23 cellular contexts compared by ENCODE assay signal in the genomic region with DNA sequence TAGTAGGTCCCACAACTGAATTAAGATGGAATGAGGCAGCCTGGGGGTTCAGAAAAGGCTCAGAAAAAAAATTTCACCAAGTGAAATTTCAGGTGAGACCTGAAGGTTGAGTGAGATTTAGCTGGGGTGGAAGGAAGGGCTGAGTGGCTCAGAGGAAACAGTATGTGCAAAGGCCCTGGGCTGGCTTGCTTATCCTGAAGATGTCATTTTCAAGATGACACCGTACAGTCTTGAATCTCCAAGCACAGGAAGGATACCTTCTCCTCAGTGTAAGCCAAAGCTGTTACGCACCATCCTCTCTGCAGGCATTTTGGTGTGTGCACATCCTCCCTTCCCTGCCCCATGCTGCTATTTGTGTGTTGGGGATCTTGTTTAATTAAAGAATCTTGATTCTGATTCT. TPM values are rescaled to one million over a fixed set of nuclear protein-coding genes. Genes with fewer than 3 reads are reported as not detected.
A peak's percentile ranks its signal among the peaks of the same experiment; 100 is the strongest.
DNase-seq lines count a peak whose midpoint lies in the region; ATAC-seq, FAIRE-seq and TF ChIP-seq lines count a peak whose summit lies in the region.
"Had no signal": no experiment of that assay in that cellular context is flagged by ENCODE, and none has a peak within 500 bp of the region (broad histone marks: within the 10 kb centered on the region; RNA-seq: fewer than 3 reads in every experiment).

No MANE protein-coding gene starts in this region.

- no peaks in the 10 kb centered on the region for H4K20me1 ChIP-seq in endothelial cell of umbilical vein (replicated peaks; ENCODE audit: control insufficient read depth, extremely low read depth, insufficient read depth, low read length)

- no peaks in the 10 kb centered on the region for H3K4me1 ChIP-seq in HEK293 (ENCODE audit: control insufficient read depth, insufficient read depth, low read length)
- no peaks in the 10 kb centered on the region for H3K4me1 ChIP-seq in endothelial cell of umbilical vein (ENCODE audit: control insufficient read depth, extremely low read depth, insufficient read depth, low read length)
- H3K4me1 ChIP-seq: A549, BE2C, HAP-1 had no signal

- POLR2A ChIA-PET in HEK293 (lab: Yijun Ruan, JAX) (no interaction called here), endothelial cell of umbilical vein (lab: Charles Lee) (no interaction called here)

- no peaks in the 10 kb centered on the region for H3K79me2 ChIP-seq in endothelial cell of umbilical vein (ENCODE audit: control insufficient read depth, insufficient read depth, low read length)

- no peaks in the 10 kb centered on the region for H3K27me3 Mint-ChIP-seq in activated T-helper 17 cell treated with anti-CD3 and anti-CD28 coated beads, Interleukin-2, amount 50 U/mL, for 72 hours
- H3K27me3 Mint-ChIP-seq in stimulated activated naive CD8-positive, alpha-beta T cell treated with anti-CD3 and anti-CD28 coated beads, Interleukin-15, amount 100 ng/mL, for 72 hours: no peaks in the 10 kb centered on the region
- H3K27me3 Mint-ChIP-seq: CD4-positive, alpha-beta memory T cell had no signal

- H2AFZ ChIP-seq in endothelial cell of umbilical vein (ENCODE audit: low read depth, low read length): no peak overlapping the region

- no peak overlapping the region for H3K4me3 Mint-ChIP-seq in activated T-helper 17 cell treated with anti-CD3 and anti-CD28 coated beads, Interleukin-2, amount 50 U/mL, for 72 hours
- no peak overlapping the region for H3K4me3 Mint-ChIP-seq in stimulated activated naive CD8-positive, alpha-beta T cell treated with anti-CD3 and anti-CD28 coated beads, Interleukin-15, amount 100 ng/mL, for 72 hours
- H3K4me3 Mint-ChIP-seq: CD4-positive, alpha-beta memory T cell had no signal

- FAIRE-seq in endothelial cell of umbilical vein (lab: Jason Lieb, UNC): peak; percentile 12
- FAIRE-seq: A549, G401.6, GM12892, H54 had no signal

- H3K4me2 ChIP-seq in endothelial cell of umbilical vein (ENCODE audit: insufficient read depth, low read length): no peak overlapping the region
- H3K4me2 ChIP-seq: A549 had no signal

- dilution Hi-C loops in endothelial cell of umbilical vein (cut with MboI; ENCODE audit: extremely low pct_ligation_motif_present, low sequenced_read_pairs): no loop called here

- intact Hi-C loops in endothelial cell of umbilical vein (cut with micrococcal nuclease): no loop called here

- CTCF ChIA-PET in HEK293 (lab: Yijun Ruan, JAX) (interaction anchor here (0.6 kb wide), 1 partner anchor 59 kb away, joined by 4 read pairs; no protein-coding TSS in a partner anchor), endothelial cell of umbilical vein (lab: Charles Lee) (no interaction called here)

- TF ChIP-seq POLR2A in endothelial cell of umbilical vein (IDR thresholded peaks at IDR 0.05; ENCODE audit: low read depth, low read length): no peak

- H3K9ac ChIP-seq in endothelial cell of umbilical vein (replicated peaks; ENCODE audit: extremely low read depth, insufficient read depth, low read length): no peak overlapping the region

- DNase-seq in endothelial cell of umbilical vein (ENCODE audit: low read depth, low spot score) (no peak), DMS53 treated with DMSO at 0.1 percent for 48 hours (lab: John Stamatoyannopoulos, UW; ENCODE audit: unreplicated experiment) (no peak)
- DNase-seq in stimulated activated naive CD8-positive, alpha-beta T cell treated with anti-CD3 and anti-CD28 coated beads, Interleukin-15, amount 100 ng/mL, for 72 hours: no peak
- DNase-seq: 8988T; ACHN; AML-193; BE2C; C1 segment of cervical spinal cord; Calu3; CD4-positive, alpha-beta memory T cell; COR-L47; DMS53; DND-41; GOT3 had no signal

- no TSS peak for BruUV-seq in endothelial cell of umbilical vein (replicated peaks; lab: Mats Ljungman, UMichigan)

- H3K27ac ChIP-seq in HEK293 (ENCODE audit: extremely low read depth, low read depth, low read length) (no peak overlapping the region), endothelial cell of umbilical vein (ENCODE audit: insufficient read depth, low read depth, low read length) (no peak overlapping the region)
- H3K27ac ChIP-seq: A549 had no signal

- peaks cover 0 to 2% of the 10 kb centered on the region in 2 experiments for H3K27me3 ChIP-seq in endothelial cell of umbilical vein (ENCODE audit: control insufficient read depth in 2 of 2, insufficient read depth in 2 of 2, low read length in 2 of 2)
- H3K27me3 ChIP-seq: BE2C had no signal

- no peaks in the 10 kb centered on the region for H3K9me1 ChIP-seq in endothelial cell of umbilical vein (replicated peaks; ENCODE audit: control insufficient read depth, extremely low read depth, insufficient read depth, low read length)

- no peaks in the 10 kb centered on the region for H3K4me1 Mint-ChIP-seq in activated T-helper 17 cell treated with anti-CD3 and anti-CD28 coated beads, Interleukin-2, amount 50 U/mL, for 72 hours
- peaks cover 14% of the 10 kb centered on the region for H3K4me1 Mint-ChIP-seq in stimulated activated naive CD8-positive, alpha-beta T cell treated with anti-CD3 and anti-CD28 coated beads, Interleukin-15, amount 100 ng/mL, for 72 hours

- no peaks in the 10 kb centered on the region for H3K9me3 ChIP-seq in HEK293 (ENCODE audit: control insufficient read depth, insufficient read depth, low read depth, low read length)
- no peaks in the 10 kb centered on the region for H3K9me3 ChIP-seq in endothelial cell of umbilical vein (replicated peaks; ENCODE audit: control insufficient read depth, insufficient read depth, low read length)
- H3K9me3 ChIP-seq: A549, BE2C, HAP-1 had no signal

- no peak for TF ChIP-seq CTCF in HEK293 (tag by site-specific recombination; IDR thresholded peaks at IDR 0.05)
- no peak for TF ChIP-seq CTCF in endothelial cell of umbilical vein (IDR thresholded peaks at IDR 0.05; ENCODE audit: extremely low read depth in 1 of 2, insufficient read depth in 1 of 2, low read depth in 1 of 2, low read length in 2 of 2)

- H3K4me3 ChIP-seq in HEK293 (ENCODE audit: low read depth, low read length) (no peak overlapping the region), endothelial cell of umbilical vein (replicated peaks in 1 of 3; ENCODE audit: insufficient read depth in 1 of 3, low read depth in 1 of 3, low read length in 3 of 3) (no peak overlapping the region)
- H3K4me3 ChIP-seq: A549, HAP-1 had no signal

- no peaks in the 10 kb centered on the region for H3K9me3 Mint-ChIP-seq in activated T-helper 17 cell treated with anti-CD3 and anti-CD28 coated beads, Interleukin-2, amount 50 U/mL, for 72 hours
- H3K9me3 Mint-ChIP-seq in stimulated activated naive CD8-positive, alpha-beta T cell treated with anti-CD3 and anti-CD28 coated beads, Interleukin-15, amount 100 ng/mL, for 72 hours: no peaks in the 10 kb centered on the region

- no peaks in the 10 kb centered on the region for H3K36me3 Mint-ChIP-seq in activated T-helper 17 cell treated with anti-CD3 and anti-CD28 coated beads, Interleukin-2, amount 50 U/mL, for 72 hours (ENCODE audit: low read depth)
- H3K36me3 Mint-ChIP-seq: CD4-positive, alpha-beta memory T cell had no signal

- H3K36me3 ChIP-seq in HEK293 (ENCODE audit: control insufficient read depth in 2 of 2, insufficient read depth in 1 of 2, low read length in 2 of 2): no peaks in the 10 kb centered on the region
- no peaks in the 10 kb centered on the region for H3K36me3 ChIP-seq in endothelial cell of umbilical vein (ENCODE audit: control insufficient read depth in 2 of 2, extremely low read depth in 1 of 2, insufficient read depth in 2 of 2, low read length in 2 of 2)
- H3K36me3 ChIP-seq: BE2C, HAP-1 had no signal

- H3K27ac Mint-ChIP-seq in activated T-helper 17 cell treated with anti-CD3 and anti-CD28 coated beads, Interleukin-2, amount 50 U/mL, for 72 hours: peak overlapping the region; percentile 49
- no peak overlapping the region for H3K27ac Mint-ChIP-seq in stimulated activated naive CD8-positive, alpha-beta T cell treated with anti-CD3 and anti-CD28 coated beads, Interleukin-15, amount 100 ng/mL, for 72 hours
- H3K27ac Mint-ChIP-seq: CD4-positive, alpha-beta memory T cell had no signal

- no peak for ATAC-seq in activated T-helper 17 cell treated with anti-CD3 and anti-CD28 coated beads, Interleukin-2, amount 50 U/mL, for 72 hours (replicated peaks)
- no peak for ATAC-seq in HG02973 (IDR thresholded peaks at IDR 0.05; ENCODE audit: unreplicated experiment)
- no peak for ATAC-seq in stimulated activated naive CD8-positive, alpha-beta T cell treated with anti-CD3 and anti-CD28 coated beads, Interleukin-15, amount 100 ng/mL, for 72 hours
- no peak for ATAC-seq in esophagus mucosa
- ATAC-seq: A549 had no signal

TF ChIP-seq in HEK293, 187 proteins besides CTCF, POLR2A, EP300 and RAD21:
- TF ChIP-seq ZNF623 (tag by site-specific recombination; IDR thresholded peaks at IDR 0.05): peak; percentile 68
- no peak for TF ChIP-seq YY2 (tag by site-specific recombination; IDR thresholded peaks at IDR 0.05)

TF ChIP-seq in endothelial cell of umbilical vein, 7 proteins besides CTCF, POLR2A, EP300 and RAD21 (continues in another document):
- no peak for TF ChIP-seq MYC (IDR thresholded peaks at IDR 0.05; ENCODE audit: low read depth, low read length)
- TF ChIP-seq GATA2 (IDR thresholded peaks at IDR 0.05; ENCODE audit: insufficient read depth, insufficient read length, low read depth, low read length): no peak
- TF ChIP-seq EZH2 (IDR thresholded peaks at IDR 0.05; ENCODE audit: borderline replicate concordance, low read depth, low read length, severe bottlenecking): no peak

RNA-seq across cellular contexts. Expression of gene RANBP9, which starts 43.0 kb away (rescaled TPM):
- total RNA-seq in activated T-helper 17 cell treated with anti-CD3 and anti-CD28 coated beads, Interleukin-2, amount 50 U/mL, for 72 hours: 10 to 100 TPM; 57.3 to 68.2 TPM
- total RNA-seq in endothelial cell of umbilical vein: 40.2 and 44.4 TPM in 2 replicates
- 12.8 and 15.1 TPM in 2 replicates for polyA plus RNA-seq in endothelial cell of umbilical vein
- 26.1 and 32.3 TPM in 2 replicates for polyA plus RNA-seq in endothelial cell of umbilical vein (2011; cell fraction: cytosol; rRNA removed)
- 42.9 and 45.3 TPM in 2 replicates for polyA plus RNA-seq in endothelial cell of umbilical vein (2011; cell fraction: nucleus; rRNA removed)
- polyA plus RNA-seq in endothelial cell of umbilical vein (2012): 26.9 and 36.7 TPM in 2 replicates
- polyA minus RNA-seq in endothelial cell of umbilical vein: 22.4 and 26.9 TPM in 2 replicates
- 19.4 TPM for polyA minus RNA-seq in endothelial cell of umbilical vein (2011; cell fraction: cytosol; rRNA and poly(A)+ RNA removed)
- 23.3 and 26.1 TPM in 2 replicates for polyA minus RNA-seq in endothelial cell of umbilical vein (2011; cell fraction: nucleus; rRNA and poly(A)+ RNA removed)
- 58.9 TPM for total RNA-seq in esophagus mucosa

RNA-seq across cellular contexts. Expression of gene MCUR1, which starts 59.7 kb away (rescaled TPM):
- 10 to 100 TPM; 21.1 to 40.8 TPM for total RNA-seq in activated T-helper 17 cell treated with anti-CD3 and anti-CD28 coated beads, Interleukin-2, amount 50 U/mL, for 72 hours
- total RNA-seq in endothelial cell of umbilical vein: 18.5 and 21.2 TPM in 2 replicates
- 5.0 and 6.2 TPM in 2 replicates for polyA plus RNA-seq in endothelial cell of umbilical vein
- polyA plus RNA-seq in endothelial cell of umbilical vein (2011; cell fraction: cytosol; rRNA removed): 6.0 and 6.3 TPM in 2 replicates
- 3.2 and 3.9 TPM in 2 replicates for polyA plus RNA-seq in endothelial cell of umbilical vein (2011; cell fraction: nucleus; rRNA removed)
- polyA plus RNA-seq in endothelial cell of umbilical vein (2012): 8.4 and 8.7 TPM in 2 replicates
- 5.0 and 8.0 TPM in 2 replicates for polyA minus RNA-seq in endothelial cell of umbilical vein
- polyA minus RNA-seq in endothelial cell of umbilical vein (2011; cell fraction: cytosol; rRNA and poly(A)+ RNA removed): 12.0 TPM
- polyA minus RNA-seq in endothelial cell of umbilical vein (2011; cell fraction: nucleus; rRNA and poly(A)+ RNA removed): 4.2 and 6.0 TPM in 2 replicates
- total RNA-seq in esophagus mucosa: 24.6 TPM
